ENCODE assay signal across 15 cellular contexts in genomic region chr11:26827567-26828037, GRCh38.
DNase-seq lines count a peak whose midpoint lies in the region; ATAC-seq and TF ChIP-seq lines count a peak whose summit lies in the region.
"Had no signal": no experiment of that assay in that cellular context is flagged by ENCODE, and none has a peak within 500 bp of the region (broad histone marks: within the 10 kb centered on the region; RNA-seq: fewer than 3 reads in every experiment).

No MANE protein-coding gene starts in this region.

- in situ Hi-C loops in GM23248 (cut with MboI): no loop called here

- H3K27me3 ChIP-seq in GM23248 (replicated peaks; ENCODE audit: insufficient read depth) (no peaks in the 10 kb centered on the region), tibial artery (no peaks in the 10 kb centered on the region)
- H3K27me3 ChIP-seq: right atrium auricular region had no signal

- H2AFZ ChIP-seq in GM23248: peak overlapping the region; percentile 30; the same call in 1 of the 2 replicates

- H3K9me3 Mint-ChIP-seq in activated T-helper 17 cell treated with anti-CD3 and anti-CD28 coated beads, Interleukin-2, amount 50 U/mL, for 72 hours: peaks cover 13% of the 10 kb centered on the region

- H3K4me2 ChIP-seq in GM23248 (ENCODE audit: unreplicated experiment): no peak overlapping the region

- H3K4me1 Mint-ChIP-seq in activated T-helper 17 cell treated with anti-CD3 and anti-CD28 coated beads, Interleukin-2, amount 50 U/mL, for 72 hours: no peaks in the 10 kb centered on the region
- H3K4me1 Mint-ChIP-seq: CD4-positive, alpha-beta memory T cell; endodermal cell had no signal

- H3K4me1 ChIP-seq in GM23248 (ENCODE audit: insufficient read depth): peaks cover 7% of the 10 kb centered on the region; the same call in 1 of the 2 replicates
- H3K4me1 ChIP-seq in tibial artery: peaks cover 0 to 24% (median 6%) of the 10 kb centered on the region in 4 donors
- H3K4me1 ChIP-seq: right atrium auricular region had no signal

- no peaks in the 10 kb centered on the region for H3K9me2 ChIP-seq in GM23248 (ENCODE audit: insufficient read depth)

- 71 to 76% methylated on average over 9 of the region's 9 CpGs for WGBS in GM23248 (ENCODE audit: low coverage in 1 of 2, low lambda C conversion rate in 2 of 2, missing lambda C conversion rate in 2 of 2), 2 experiments

- no peaks in the 10 kb centered on the region for H3K36me3 ChIP-seq in GM23248 (ENCODE audit: low read depth)
- no peaks in the 10 kb centered on the region for H3K36me3 ChIP-seq in tibial artery
- H3K36me3 ChIP-seq: right atrium auricular region had no signal

- H3K27ac Mint-ChIP-seq in activated T-helper 17 cell treated with anti-CD3 and anti-CD28 coated beads, Interleukin-2, amount 50 U/mL, for 72 hours: no peak overlapping the region
- H3K27ac Mint-ChIP-seq: CD4-positive, alpha-beta memory T cell; endodermal cell; stimulated activated naive CD8-positive, alpha-beta T cell treated with anti-CD3 and anti-CD28 coated beads, Interleukin-15, Interleukin-2, amounts not matched to agents 100 ng/mL and 50 ng/mL, for 24 hours had no signal

- H3K4me3 Mint-ChIP-seq in activated T-helper 17 cell treated with anti-CD3 and anti-CD28 coated beads, Interleukin-2, amount 50 U/mL, for 72 hours: no peak overlapping the region
- H3K4me3 Mint-ChIP-seq: CD4-positive, alpha-beta memory T cell; endodermal cell; stimulated activated naive CD8-positive, alpha-beta T cell treated with anti-CD3 and anti-CD28 coated beads, Interleukin-15, Interleukin-2, amounts not matched to agents 100 ng/mL and 50 ng/mL, for 24 hours had no signal

- H3K27ac ChIP-seq in GM23248 (no peak overlapping the region), tibial artery (peak overlapping the region; percentile 41 to 62)
- H3K27ac ChIP-seq: right atrium auricular region had no signal

- no peak for TF ChIP-seq CTCF in choroid plexus epithelial cell (conservative IDR thresholded peaks at IDR 0.05; ENCODE audit: low read depth, low read length)
- TF ChIP-seq CTCF in tibial artery (IDR thresholded peaks at IDR 0.05): no peak

- no peaks in the 10 kb centered on the region for H3K79me2 ChIP-seq in GM23248 (ENCODE audit: insufficient read depth)

- H3K4me3 ChIP-seq in GM23248 (no peak overlapping the region), choroid plexus epithelial cell (ENCODE audit: low read depth, low read length) (no peak overlapping the region), tibial artery (no peak overlapping the region)
- H3K4me3 ChIP-seq: right atrium auricular region had no signal

- H3K27me3 Mint-ChIP-seq in activated T-helper 17 cell treated with anti-CD3 and anti-CD28 coated beads, Interleukin-2, amount 50 U/mL, for 72 hours: no peaks in the 10 kb centered on the region
- H3K27me3 Mint-ChIP-seq: CD4-positive, alpha-beta memory T cell; stimulated activated naive CD8-positive, alpha-beta T cell treated with anti-CD3 and anti-CD28 coated beads, Interleukin-15, Interleukin-2, amounts not matched to agents 100 ng/mL and 50 ng/mL, for 24 hours had no signal

- no peak for ATAC-seq in activated T-helper 17 cell treated with anti-CD3 and anti-CD28 coated beads, Interleukin-2, amount 50 U/mL, for 72 hours (replicated peaks)
- ATAC-seq: PC-3 had no signal

- no peaks in the 10 kb centered on the region for H3K36me3 Mint-ChIP-seq in activated T-helper 17 cell treated with anti-CD3 and anti-CD28 coated beads, Interleukin-2, amount 50 U/mL, for 72 hours (ENCODE audit: low read depth)

- no peak for DNase-seq in GM23248
- peak; percentile 28 for DNase-seq in choroid plexus epithelial cell (ENCODE audit: low read depth)
- DNase-seq in kidney tubule cell (ENCODE audit: low spot score): peak; percentile 92
- no peak for DNase-seq in tibial artery
- no peak for DNase-seq in superior temporal gyrus (ENCODE audit: extremely low spot score)
- no peak for DNase-seq in stimulated activated CD4-positive, alpha-beta T cell treated with anti-CD3 and anti-CD28 coated beads, Interleukin-2, amount 100 ng/mL, for 24 hours
- DNase-seq: activated CD4-positive, alpha-beta T cell treated with anti-CD3 and anti-CD28 coated beads for 48 hours; activated T-cell treated with anti-CD3 and anti-CD28 coated beads, Interleukin-2, amount 50 U/mL, for 48 hours; CD4-positive, alpha-beta memory T cell; endodermal cell; hypothalamus; PC-3 had no signal

- no peaks in the 10 kb centered on the region for H4K20me1 ChIP-seq in GM23248 (ENCODE audit: insufficient read depth)

- intact Hi-C loops in tibial artery (cut with DNase I; ENCODE audit: low total_unique reads): no loop called here

- H3K9ac ChIP-seq in GM23248: no peak overlapping the region

- peaks cover 4% of the 10 kb centered on the region; the same call in 1 of the 2 replicates for H3F3A ChIP-seq in GM23248 (ENCODE audit: insufficient read depth)

- peaks cover 2% of the 10 kb centered on the region for H3K9me3 ChIP-seq in GM23248 (ENCODE audit: low read depth)
- peaks cover 0 to 14% (median 10%) of the 10 kb centered on the region in 3 donors for H3K9me3 ChIP-seq in tibial artery

Comparison
In these comparisons a context has a peak if more than half of its experiments do, and no peak if none do; other contexts are left out.
1. DNase-seq: peak in choroid plexus epithelial cell (single experiment) and kidney tubule cell (single experiment); none in GM23248 (single experiment), tibial artery (0 of 2), superior temporal gyrus (single experiment) and stimulated activated CD4-positive, alpha-beta T cell treated with anti-CD3 and anti-CD28 coated beads, Interleukin-2, amount 100 ng/mL, for 24 hours (0 of 2).